ENCODE assay signal across 10 cellular contexts in genomic region chr1:206455681-206456344, GRCh38. TPM values are rescaled to one million over a fixed set of nuclear protein-coding genes. Genes with fewer than 3 reads are reported as not detected.
DNase-seq lines count a peak whose midpoint lies in the region; ATAC-seq, FAIRE-seq and TF ChIP-seq lines count a peak whose summit lies in the region.
"Had no signal": no experiment of that assay in that cellular context is flagged by ENCODE, and none has a peak within 500 bp of the region (broad histone marks: within the 10 kb centered on the region; RNA-seq: fewer than 3 reads in every experiment).

No MANE protein-coding gene starts in this region.

- no peak overlapping the region for H3K4me2 ChIP-seq in endothelial cell of umbilical vein (ENCODE audit: insufficient read depth, low read length)

- TSS peak; percentile 29 for BruUV-seq in endothelial cell of umbilical vein (replicated peaks; lab: Mats Ljungman, UMichigan)

- H2AFZ ChIP-seq in endothelial cell of umbilical vein (ENCODE audit: low read depth, low read length): no peak overlapping the region

- ATAC-seq in Right ventricle myocardium inferior: no peak
- ATAC-seq in HG02973 (IDR thresholded peaks at IDR 0.05; ENCODE audit: unreplicated experiment): no peak
- no peak for ATAC-seq in GM18867 (IDR thresholded peaks at IDR 0.05; ENCODE audit: unreplicated experiment)

- DNase-seq in Right ventricle myocardium inferior (ENCODE audit: missing footprints): peak; percentile 74
- DNase-seq in right atrium auricular region (ENCODE audit: low spot score): no peak
- peak; percentile 28 for DNase-seq in NCI-H524 treated with DMSO at 0.1 percent for 48 hours (lab: John Stamatoyannopoulos, UW)
- DNase-seq in endothelial cell of umbilical vein (ENCODE audit: low read depth, low spot score): peak; percentile 46
- no peak for DNase-seq in germinal center (ENCODE audit: low spot score)
- no peak for DNase-seq in CD8-positive, alpha-beta memory T cell
- DNase-seq: central memory CD4-positive, alpha-beta T cell; mammary epithelial cell had no signal

- intact Hi-C loops in Right ventricle myocardium inferior (cut with DNase I): no loop called here
- intact Hi-C loops in endothelial cell of umbilical vein (cut with micrococcal nuclease): no loop called here

- H3K9me1 ChIP-seq in endothelial cell of umbilical vein (replicated peaks; ENCODE audit: control insufficient read depth, extremely low read depth, insufficient read depth, low read length): no peaks in the 10 kb centered on the region

- FAIRE-seq in endothelial cell of umbilical vein (lab: Jason Lieb, UNC): peak; percentile 37

- no peaks in the 10 kb centered on the region for H4K20me1 ChIP-seq in endothelial cell of umbilical vein (replicated peaks; ENCODE audit: control insufficient read depth, extremely low read depth, insufficient read depth, low read length)

- H3K36me3 ChIP-seq in right atrium auricular region (peaks cover 55% of the 10 kb centered on the region), endothelial cell of umbilical vein (ENCODE audit: control insufficient read depth in 2 of 2, extremely low read depth in 1 of 2, insufficient read depth in 2 of 2, low read length in 2 of 2) (peaks cover 0 to 26% of the 10 kb centered on the region in 2 experiments)
- no peaks in the 10 kb centered on the region for H3K36me3 ChIP-seq in CD8-positive, alpha-beta memory T cell (ENCODE audit: insufficient read depth, low read length)

- no peaks in the 10 kb centered on the region for H3K9me3 Mint-ChIP-seq in CD8-positive, alpha-beta memory T cell

- H3K27me3 ChIP-seq in right atrium auricular region: no peaks in the 10 kb centered on the region
- no peaks in the 10 kb centered on the region for H3K27me3 ChIP-seq in endothelial cell of umbilical vein (ENCODE audit: control insufficient read depth in 2 of 2, insufficient read depth in 2 of 2, low read length in 2 of 2)
- no peaks in the 10 kb centered on the region for H3K27me3 ChIP-seq in CD8-positive, alpha-beta memory T cell (ENCODE audit: insufficient read depth, low read length, poor library complexity, severe bottlenecking)

- dilution Hi-C loops in endothelial cell of umbilical vein (cut with MboI; ENCODE audit: extremely low pct_ligation_motif_present, low sequenced_read_pairs): no loop called here

- H3K9ac ChIP-seq in endothelial cell of umbilical vein (replicated peaks; ENCODE audit: extremely low read depth, insufficient read depth, low read length): no peak overlapping the region

- CTCF ChIA-PET in endothelial cell of umbilical vein (lab: Charles Lee): interaction anchor here (1.2 to 1.4 kb wide), 2 partner anchors 12 to 24 kb away, joined by 4 to 6 read pairs; no protein-coding TSS in a partner anchor
- CTCF ChIA-PET in CD8-positive, alpha-beta memory T cell (lab: Charles Lee): interaction anchor here (1.8 kb wide), 1 partner anchor 22 kb away, joined by 6 read pairs; no protein-coding TSS in a partner anchor

- H3K9me3 ChIP-seq in right atrium auricular region (no peaks in the 10 kb centered on the region), endothelial cell of umbilical vein (replicated peaks; ENCODE audit: control insufficient read depth, insufficient read depth, low read length) (no peaks in the 10 kb centered on the region)
- H3K9me3 ChIP-seq in CD8-positive, alpha-beta memory T cell (ENCODE audit: low read length): no peaks in the 10 kb centered on the region

- TF ChIP-seq POLR2A in endothelial cell of umbilical vein (IDR thresholded peaks at IDR 0.05; ENCODE audit: low read depth, low read length): no peak

- POLR2A ChIA-PET in endothelial cell of umbilical vein (lab: Charles Lee): no interaction called here
- POLR2A ChIA-PET in CD8-positive, alpha-beta memory T cell (lab: Charles Lee): no interaction called here

- H3K4me3 ChIP-seq in right atrium auricular region (no peak overlapping the region), endothelial cell of umbilical vein (replicated peaks in 1 of 3; ENCODE audit: insufficient read depth in 1 of 3, low read depth in 1 of 3, low read length in 3 of 3) (no peak overlapping the region)
- no peak overlapping the region for H3K4me3 ChIP-seq in CD8-positive, alpha-beta memory T cell (ENCODE audit: low read length)

- no peaks in the 10 kb centered on the region for H3K79me2 ChIP-seq in endothelial cell of umbilical vein (ENCODE audit: control insufficient read depth, insufficient read depth, low read length)

- H3K4me1 Mint-ChIP-seq in CD8-positive, alpha-beta memory T cell: peaks cover 0 to 5% (median 1%) of the 10 kb centered on the region in 3 donors

- H3K27ac ChIP-seq in right atrium auricular region (no peak overlapping the region), endothelial cell of umbilical vein (ENCODE audit: insufficient read depth, low read depth, low read length) (no peak overlapping the region)
- no peak overlapping the region for H3K27ac ChIP-seq in CD8-positive, alpha-beta memory T cell (ENCODE audit: low read depth, low read length)

- H3K27me3 Mint-ChIP-seq in CD8-positive, alpha-beta memory T cell: no peaks in the 10 kb centered on the region

- no peak overlapping the region for H3K4me3 Mint-ChIP-seq in CD8-positive, alpha-beta memory T cell

- H3K4me1 ChIP-seq in right atrium auricular region: peaks cover 0 to 24% of the 10 kb centered on the region in 2 donors
- peaks cover 30% of the 10 kb centered on the region for H3K4me1 ChIP-seq in endothelial cell of umbilical vein (ENCODE audit: control insufficient read depth, extremely low read depth, insufficient read depth, low read length)
- no peaks in the 10 kb centered on the region for H3K4me1 ChIP-seq in CD8-positive, alpha-beta memory T cell (ENCODE audit: insufficient read depth, low read length)

- H3K36me3 Mint-ChIP-seq in CD8-positive, alpha-beta memory T cell: peaks cover 0 to 35% (median 10%) of the 10 kb centered on the region in 3 donors

- peak overlapping the region in 1 of 8 donors; percentile 51 for H3K27ac Mint-ChIP-seq in CD8-positive, alpha-beta memory T cell

- TF ChIP-seq CTCF in right atrium auricular region (IDR thresholded peaks at IDR 0.05): no peak
- no peak for TF ChIP-seq CTCF in endothelial cell of umbilical vein (IDR thresholded peaks at IDR 0.05; ENCODE audit: extremely low read depth in 1 of 2, insufficient read depth in 1 of 2, low read depth in 1 of 2, low read length in 2 of 2)

TF ChIP-seq in endothelial cell of umbilical vein, 7 proteins besides CTCF, POLR2A, EP300 and RAD21:
- no peak for TF ChIP-seq POLR2AphosphoS5 (IDR thresholded peaks at IDR 0.05; ENCODE audit: insufficient read depth, low read depth, low read length)
- TF ChIP-seq GATA2 (IDR thresholded peaks at IDR 0.05; ENCODE audit: insufficient read depth, insufficient read length, low read depth, low read length): no peak
- no peak for TF ChIP-seq MAX (IDR thresholded peaks at IDR 0.05; ENCODE audit: insufficient read depth, insufficient read length)
- TF ChIP-seq JUN (IDR thresholded peaks at IDR 0.05; ENCODE audit: borderline replicate concordance, insufficient read depth, insufficient read length, low read depth): no peak
- no peak for TF ChIP-seq MYC (IDR thresholded peaks at IDR 0.05; ENCODE audit: low read depth, low read length)
- TF ChIP-seq EZH2 (IDR thresholded peaks at IDR 0.05; ENCODE audit: borderline replicate concordance, low read depth, low read length, severe bottlenecking): no peak
- no peak for TF ChIP-seq FOS (IDR thresholded peaks at IDR 0.05; ENCODE audit: borderline replicate concordance, insufficient read depth, low read length)

RNA-seq across cellular contexts. Expression of gene IKBKE, which starts 14.5 kb away (rescaled TPM):
- 0.62 TPM for total RNA-seq in Right ventricle myocardium inferior
- 1 to 10 TPM; 1.3 to 3.2 TPM for total RNA-seq in right atrium auricular region
- 16.2 and 20.7 TPM in 2 replicates for total RNA-seq in endothelial cell of umbilical vein
- 17.8 and 17.9 TPM in 2 replicates for polyA plus RNA-seq in endothelial cell of umbilical vein
- polyA plus RNA-seq in endothelial cell of umbilical vein (2011; cell fraction: cytosol; rRNA removed): 16.1 and 18.1 TPM in 2 replicates
- 45.7 and 46.0 TPM in 2 replicates for polyA plus RNA-seq in endothelial cell of umbilical vein (2011; cell fraction: nucleus; rRNA removed)
- 18.6 and 18.9 TPM in 2 replicates for polyA plus RNA-seq in endothelial cell of umbilical vein (2012)
- 26.2 and 29.4 TPM in 2 replicates for polyA minus RNA-seq in endothelial cell of umbilical vein
- 6.2 TPM for polyA minus RNA-seq in endothelial cell of umbilical vein (2011; cell fraction: cytosol; rRNA and poly(A)+ RNA removed)
- 25.1 and 26.3 TPM in 2 replicates for polyA minus RNA-seq in endothelial cell of umbilical vein (2011; cell fraction: nucleus; rRNA and poly(A)+ RNA removed)
- 10 to 100 TPM; 17.1 to 18.4 TPM for total RNA-seq in CD8-positive, alpha-beta memory T cell
- 46.6 TPM for polyA plus RNA-seq in CD8-positive, alpha-beta memory T cell

RNA-seq across cellular contexts. Expression of gene RASSF5, which starts 51.5 kb away (rescaled TPM):
- 5.3 TPM for total RNA-seq in Right ventricle myocardium inferior
- total RNA-seq in right atrium auricular region: 10 to 100 TPM in 1 of 2 donors, 1 to 10 TPM in 1; 9.9 to 17.5 TPM
- total RNA-seq in endothelial cell of umbilical vein: 0.44 and 0.60 TPM in 2 replicates
- 0.19 and 0.23 TPM in 2 replicates for polyA plus RNA-seq in endothelial cell of umbilical vein
- polyA plus RNA-seq in endothelial cell of umbilical vein (2011; cell fraction: cytosol; rRNA removed): 0.30 and 0.36 TPM in 2 replicates
- 0.59 and 0.88 TPM in 2 replicates for polyA plus RNA-seq in endothelial cell of umbilical vein (2011; cell fraction: nucleus; rRNA removed)
- polyA plus RNA-seq in endothelial cell of umbilical vein (2012): 0.29 and 0.44 TPM in 2 replicates
- polyA minus RNA-seq in endothelial cell of umbilical vein: 1.3 and 3.1 TPM in 2 replicates
- 8.6 TPM for polyA minus RNA-seq in endothelial cell of umbilical vein (2011; cell fraction: cytosol; rRNA and poly(A)+ RNA removed)
- polyA minus RNA-seq in endothelial cell of umbilical vein (2011; cell fraction: nucleus; rRNA and poly(A)+ RNA removed): 0.29 and 0.53 TPM in 2 replicates
- total RNA-seq in CD8-positive, alpha-beta memory T cell: 100 to 1,000 TPM; 163 to 165 TPM
- polyA plus RNA-seq in CD8-positive, alpha-beta memory T cell: 329 TPM

Comparison
In these comparisons a context has a peak if more than half of its experiments do, and no peak if none do; other contexts are left out.
1. DNase-seq: peak in Right ventricle myocardium inferior (single experiment), NCI-H524 treated with DMSO at 0.1 percent for 48 hours (single experiment) and endothelial cell of umbilical vein (single experiment); none in right atrium auricular region (single experiment), germinal center (single experiment) and CD8-positive, alpha-beta memory T cell (0 of 5).
2. RNA of gene RASSF5, which starts 51.5 kb away (total RNA-seq): 163 to 165 TPM in CD8-positive, alpha-beta memory T cell; 9.9 to 17.5 TPM in right atrium auricular region, 5.3 TPM in Right ventricle myocardium inferior (single experiment) and 0.44 to 0.60 TPM in endothelial cell of umbilical vein; every median in the first group is over 4 times any median in the second.